Comparison of ENCODE assay signal across 19 cellular contexts in the genomic region with DNA sequence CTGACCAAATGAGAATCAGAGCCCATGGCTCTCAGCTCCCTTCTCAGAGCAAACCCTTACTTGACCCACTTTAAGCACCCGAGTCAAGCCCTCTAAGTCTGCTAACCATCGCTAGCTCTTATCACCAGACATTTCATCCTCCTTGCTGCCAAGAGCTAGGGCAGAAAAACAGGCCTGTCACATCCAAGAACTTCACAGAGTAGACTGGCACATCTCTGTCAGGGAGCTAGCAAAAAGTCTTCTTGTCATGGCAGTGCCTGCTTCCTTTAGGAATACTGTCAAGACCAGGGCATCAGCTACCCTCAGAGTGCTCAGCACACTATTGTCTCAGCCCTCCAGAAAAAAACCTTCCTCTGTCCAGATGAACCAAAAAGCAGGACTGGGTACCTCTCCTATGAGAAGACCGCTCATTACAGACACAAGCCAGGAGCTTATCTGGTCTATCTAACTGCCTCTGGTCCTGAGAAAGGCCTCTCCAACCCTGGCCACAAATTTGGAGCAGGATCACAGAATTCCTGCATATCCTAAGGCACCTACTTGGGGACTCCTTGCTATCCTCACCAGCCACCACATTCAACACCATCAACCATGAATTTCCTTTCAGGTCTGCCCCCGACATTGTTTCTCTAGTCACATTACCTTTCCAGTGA. TPM values are rescaled to one million over a fixed set of nuclear protein-coding genes. Genes with fewer than 3 reads are reported as not detected.
A peak's percentile ranks its signal among the peaks of the same experiment; 100 is the strongest.
DNase-seq lines count a peak whose midpoint lies in the region; ATAC-seq and TF ChIP-seq lines count a peak whose summit lies in the region.
"Had no signal": no experiment of that assay in that cellular context is flagged by ENCODE, and none has a peak within 500 bp of the region (broad histone marks: within the 10 kb centered on the region; RNA-seq: fewer than 3 reads in every experiment).

No MANE protein-coding gene starts in this region.

- H2AFZ ChIP-seq in PC-3 (ENCODE audit: low read length): no peak overlapping the region

- peak overlapping the region; percentile 69 for H3K4me2 ChIP-seq in PC-3 (ENCODE audit: low read length)

- no peak overlapping the region for H3K4me3 Mint-ChIP-seq in Caco-2 (ENCODE audit: unreplicated experiment)
- no peak overlapping the region for H3K4me3 Mint-ChIP-seq in progenitor cell of endocrine pancreas (ENCODE audit: low read depth)
- H3K4me3 Mint-ChIP-seq: activated CD4-positive, alpha-beta memory T cell treated with anti-CD3 and anti-CD28 coated beads, Interleukin-2, amount 10 ng/mL, durations not matched to agents 7 days and 5 days; activated T-helper 1 cell treated with anti-CD3 and anti-CD28 coated beads, Interleukin-12 subunit alpha, Interleukin-12 subunit beta, Interleukin-2, Interleukin-4 antibody, amounts not matched to agents 30 ng/mL and 10 ng/mL and 1 ng/mL, durations not matched to agents 14 hours and 24 hours and 36 hours; stimulated activated naive CD8-positive, alpha-beta T cell treated with anti-CD3 and anti-CD28 coated beads, Interleukin-15, Interleukin-2, amounts not matched to agents 100 ng/mL and 50 ng/mL, for 24 hours had no signal

- H3K9me3 ChIP-seq in Caco-2 (no peaks in the 10 kb centered on the region), PC-3 (ENCODE audit: low read length) (no peaks in the 10 kb centered on the region), colonic mucosa (no peaks in the 10 kb centered on the region)
- H3K9me3 ChIP-seq: adrenal gland, BE2C had no signal

- BruUV-seq in Caco-2 (replicated peaks; lab: Mats Ljungman, UMichigan): no TSS peak
- BruUV-seq in PC-3 (replicated peaks; lab: Mats Ljungman, UMichigan): no TSS peak

- H3K36me3 Mint-ChIP-seq in Caco-2 (ENCODE audit: insufficient read depth, unreplicated experiment) (peaks cover 6% of the 10 kb centered on the region), progenitor cell of endocrine pancreas (ENCODE audit: insufficient read depth) (peaks cover 24% of the 10 kb centered on the region)

- no peak for ATAC-seq in PC-3
- ATAC-seq in GM21515 (IDR thresholded peaks at IDR 0.05; ENCODE audit: unreplicated experiment): no peak
- ATAC-seq: GM12878 had no signal

- no peaks in the 10 kb centered on the region for H3K9me2 ChIP-seq in PC-3 (replicated peaks; ENCODE audit: low read length)

- intact Hi-C loops in Caco-2 (cut with micrococcal nuclease; ENCODE audit: unreplicated experiment) (no loop called here), PC-3 (cut with micrococcal nuclease) (loop anchor here (1.0 to 5.0 kb wide), 2 partner anchors 26 to 47 kb away; a partner anchor contains a TSS), colonic mucosa (cut with DNase I) (no loop called here)

- H3K36me3 ChIP-seq in Caco-2 (ENCODE audit: control insufficient read depth, insufficient read depth, low read length) (no peaks in the 10 kb centered on the region), PC-3 (ENCODE audit: low read depth, low read length) (0 out of 2 replicates have a peak, but pooled peaks cover 12% of the 10 kb centered on the region), colonic mucosa (no peaks in the 10 kb centered on the region)
- H3K36me3 ChIP-seq: BE2C had no signal

- peak overlapping the region; percentile 89 for H3K27ac ChIP-seq in PC-3 (ENCODE audit: low read length)
- peak overlapping the region; percentile 34 for H3K27ac ChIP-seq in epithelial cell of prostate
- no peak overlapping the region for H3K27ac ChIP-seq in colonic mucosa
- H3K27ac ChIP-seq: HL-60 had no signal

- no peaks in the 10 kb centered on the region for H4K20me1 ChIP-seq in PC-3 (ENCODE audit: low read length)

- H3K4me1 Mint-ChIP-seq in Caco-2 (ENCODE audit: low read depth, unreplicated experiment) (peaks cover 10% of the 10 kb centered on the region), progenitor cell of endocrine pancreas (ENCODE audit: low read depth) (peaks cover 31% of the 10 kb centered on the region)
- H3K4me1 Mint-ChIP-seq: activated CD4-positive, alpha-beta memory T cell treated with anti-CD3 and anti-CD28 coated beads, Interleukin-2, amount 10 ng/mL, durations not matched to agents 7 days and 5 days had no signal

- H3K4me1 ChIP-seq in Caco-2 (peaks cover 13% of the 10 kb centered on the region), PC-3 (ENCODE audit: insufficient read depth, low read length) (peaks cover 41% of the 10 kb centered on the region), colonic mucosa (no peaks in the 10 kb centered on the region)

- H3K27me3 Mint-ChIP-seq in Caco-2 (ENCODE audit: insufficient read depth, unreplicated experiment) (no peaks in the 10 kb centered on the region), progenitor cell of endocrine pancreas (no peaks in the 10 kb centered on the region)
- H3K27me3 Mint-ChIP-seq: activated CD4-positive, alpha-beta memory T cell treated with anti-CD3 and anti-CD28 coated beads, Interleukin-2, amount 10 ng/mL, durations not matched to agents 7 days and 5 days; stimulated activated naive CD8-positive, alpha-beta T cell treated with anti-CD3 and anti-CD28 coated beads, Interleukin-15, Interleukin-2, amounts not matched to agents 100 ng/mL and 50 ng/mL, for 24 hours had no signal

- H3F3A ChIP-seq in PC-3 (ENCODE audit: low read length, unreplicated experiment): peaks cover 13% of the 10 kb centered on the region

- H3K27me3 ChIP-seq in Caco-2 (replicated peaks; ENCODE audit: control insufficient read depth, insufficient read depth, low read length) (no peaks in the 10 kb centered on the region), PC-3 (ENCODE audit: low read length) (no peaks in the 10 kb centered on the region), colonic mucosa (no peaks in the 10 kb centered on the region)
- H3K27me3 ChIP-seq: adrenal gland, BE2C had no signal

- TF ChIP-seq CTCF in Caco-2 (IDR thresholded peaks at IDR 0.05; ENCODE audit: insufficient read depth in 1 of 2, low read depth in 1 of 2, low read length in 1 of 2, severe bottlenecking in 1 of 2, unreplicated experiment in 1 of 2) (no peak), PC-3 (conservative IDR thresholded peaks at IDR 0.05; ENCODE audit: low read depth, low read length) (no peak), progenitor cell of endocrine pancreas (IDR thresholded peaks at IDR 0.05; ENCODE audit: unreplicated experiment) (no peak), colonic mucosa (IDR thresholded peaks at IDR 0.05) (no peak)

- H3K27ac Mint-ChIP-seq in Caco-2 (ENCODE audit: unreplicated experiment) (peak overlapping the region; percentile 0), progenitor cell of endocrine pancreas (peak overlapping the region; percentile 14)
- H3K27ac Mint-ChIP-seq: activated CD4-positive, alpha-beta memory T cell treated with anti-CD3 and anti-CD28 coated beads, Interleukin-2, amount 10 ng/mL, durations not matched to agents 7 days and 5 days; activated T-helper 1 cell treated with anti-CD3 and anti-CD28 coated beads, Interleukin-12 subunit alpha, Interleukin-12 subunit beta, Interleukin-2, Interleukin-4 antibody, amounts not matched to agents 30 ng/mL and 10 ng/mL and 1 ng/mL, durations not matched to agents 14 hours and 24 hours and 36 hours; stimulated activated naive CD8-positive, alpha-beta T cell treated with anti-CD3 and anti-CD28 coated beads, Interleukin-15, Interleukin-2, amounts not matched to agents 100 ng/mL and 50 ng/mL, for 24 hours had no signal

- H3K4me3 ChIP-seq in Caco-2 (ENCODE audit: low read depth, low read length) (no peak overlapping the region), PC-3 (ENCODE audit: low read length) (peak overlapping the region; percentile 23; the same call in 1 of the 2 replicates), colonic mucosa (no peak overlapping the region)
- H3K4me3 ChIP-seq: adrenal gland, GM12878 had no signal

- no peak for DNase-seq in Caco-2
- no peak for DNase-seq in PC-3
- DNase-seq in epithelial cell of prostate (ENCODE audit: low read depth, low spot score): no peak
- no peak for DNase-seq in progenitor cell of endocrine pancreas (ENCODE audit: low spot score, unreplicated experiment)
- DNase-seq in activated CD8-positive, alpha-beta memory T cell treated with anti-CD3 and anti-CD28 coated beads, Interleukin-2, amount 50 U/mL, for 4 hours: no peak
- DNase-seq in colonic mucosa: no peak
- no peak for DNase-seq in NCI-H2029 treated with DMSO at 0.1 percent for 48 hours (lab: John Stamatoyannopoulos, UW)
- DNase-seq: activated CD4-positive, alpha-beta memory T cell treated with anti-CD3 and anti-CD28 coated beads, Interleukin-2, amount 10 ng/mL, durations not matched to agents 7 days and 5 days; adrenal gland; BE2C; foreskin melanocyte; NCI-H2081 treated with DMSO at 0.1 percent for 48 hours; Right ventricle myocardium superior; small intestine had no signal

- CTCF ChIA-PET in Caco-2 (lab: Charles Lee) (interaction anchor here (1.1 kb wide), 1 partner anchor 111 kb away, joined by 3 read pairs; no protein-coding TSS in a partner anchor), PC-3 (lab: Charles Lee) (interaction anchor here (0.7 kb wide), 1 partner anchor 111 kb away, joined by 3 read pairs; no protein-coding TSS in a partner anchor)

- peaks cover 36% of the 10 kb centered on the region for H3K79me2 ChIP-seq in PC-3 (ENCODE audit: low read length)

- H3K9me3 Mint-ChIP-seq in Caco-2 (ENCODE audit: unreplicated experiment): no peaks in the 10 kb centered on the region
- H3K9me3 Mint-ChIP-seq in progenitor cell of endocrine pancreas (ENCODE audit: low read depth): no peaks in the 10 kb centered on the region
- H3K9me3 Mint-ChIP-seq: activated CD4-positive, alpha-beta memory T cell treated with anti-CD3 and anti-CD28 coated beads, Interleukin-2, amount 10 ng/mL, durations not matched to agents 7 days and 5 days; activated T-helper 1 cell treated with anti-CD3 and anti-CD28 coated beads, Interleukin-12 subunit alpha, Interleukin-12 subunit beta, Interleukin-2, Interleukin-4 antibody, amounts not matched to agents 30 ng/mL and 10 ng/mL and 1 ng/mL, durations not matched to agents 14 hours and 24 hours and 36 hours; stimulated activated naive CD8-positive, alpha-beta T cell treated with anti-CD3 and anti-CD28 coated beads, Interleukin-15, Interleukin-2, amounts not matched to agents 100 ng/mL and 50 ng/mL, for 24 hours had no signal

- peak overlapping the region; percentile 49 for H3K9ac ChIP-seq in PC-3 (ENCODE audit: low read length)
- no peak overlapping the region for H3K9ac ChIP-seq in colonic mucosa (ENCODE audit: low read depth in 2 of 2, low read length in 2 of 2)

- POLR2A ChIA-PET in Caco-2 (lab: Charles Lee) (interaction anchor here (1.0 kb wide), 1 partner anchor 26 kb away, joined by 4 read pairs; a partner anchor contains a TSS), PC-3 (lab: Charles Lee; ENCODE audit: unreplicated experiment) (no interaction called here)

RNA-seq across cellular contexts. Expression of a gene that starts 26.2 kb away (rescaled TPM):
- total RNA-seq in Caco-2 (2022) (34.2 and 38.2 TPM in 2 replicates), PC-3 (2014; rRNA removed) (138 and 165 TPM in 2 replicates), progenitor cell of endocrine pancreas (93.6 and 96.1 TPM in 2 replicates), colonic mucosa (10 to 100 TPM; 29.7 to 58.2 TPM)
